In the genomic region with DNA sequence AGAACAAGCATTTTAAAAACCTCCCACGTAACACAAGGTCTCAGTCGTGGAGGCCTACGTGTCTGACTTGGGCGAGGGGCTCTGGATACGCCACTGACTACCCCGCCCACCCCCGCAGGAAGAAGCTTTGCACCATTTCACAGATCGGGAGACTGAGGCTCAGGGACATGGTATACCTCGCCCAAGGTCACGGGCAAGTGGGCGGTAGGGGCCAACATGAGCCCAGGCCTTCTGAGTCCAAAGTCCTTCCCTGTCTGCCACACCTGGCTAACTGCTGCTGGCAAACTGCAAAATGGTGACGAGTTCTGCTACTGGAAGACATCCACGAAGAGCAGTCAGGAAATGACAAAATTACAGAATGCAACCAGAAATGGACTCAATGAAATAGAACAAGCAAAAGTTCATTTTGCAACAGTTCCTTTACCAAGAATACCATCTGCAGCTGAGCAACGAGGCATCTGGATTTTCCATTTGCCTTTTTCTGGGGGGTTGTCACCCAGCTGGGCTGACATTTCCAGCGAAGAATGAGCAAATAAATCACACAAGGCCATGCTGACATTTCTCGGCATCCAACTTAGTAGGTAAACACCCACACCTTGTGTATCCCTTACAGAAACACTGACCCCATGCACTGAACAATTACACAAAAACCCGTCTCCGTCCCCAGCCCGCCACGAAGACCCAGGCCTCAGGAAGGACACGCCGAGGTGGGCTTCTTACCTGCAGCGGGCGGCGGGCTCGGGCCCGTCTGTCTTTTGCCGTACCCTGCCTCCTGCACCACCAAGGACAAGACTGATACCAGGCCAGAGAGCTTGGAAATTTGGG, we compare ENCODE assay signal across 15 cellular contexts.
DNase-seq lines count a peak whose midpoint lies in the region; ATAC-seq and TF ChIP-seq lines count a peak whose summit lies in the region.
"Had no signal": no experiment of that assay in that cellular context is flagged by ENCODE, and none has a peak within 500 bp of the region (broad histone marks: within the 10 kb centered on the region; RNA-seq: fewer than 3 reads in every experiment).

No MANE protein-coding gene starts in this region.

- peak overlapping the region; percentile 55 for H3K27ac ChIP-seq in hepatocyte
- H3K27ac ChIP-seq: gastrocnemius medialis, testis had no signal

- H4K20me1 ChIP-seq in hepatocyte (ENCODE audit: insufficient read depth, poor library complexity, severe bottlenecking) = no peaks in the 10 kb centered on the region

- no peak for ATAC-seq in GM21526 (IDR thresholded peaks at IDR 0.05; ENCODE audit: low FRiP score, unreplicated experiment)
- ATAC-seq: gastrocnemius medialis; naive thymus-derived CD8-positive, alpha-beta T cell had no signal

- no peaks in the 10 kb centered on the region for H3K9me3 Mint-ChIP-seq in progenitor cell of endocrine pancreas (ENCODE audit: low read depth)
- no peaks in the 10 kb centered on the region for H3K9me3 Mint-ChIP-seq in activated T-helper 1 cell treated with anti-CD3 and anti-CD28 coated beads, Interleukin-12 subunit alpha, Interleukin-12 subunit beta, Interleukin-2, Interleukin-4 antibody, amounts not matched to agents 30 ng/mL and 10 ng/mL and 1 ng/mL, durations not matched to agents 14 hours and 24 hours and 36 hours
- H3K9me3 Mint-ChIP-seq: activated CD4-positive, alpha-beta memory T cell treated with anti-CD3 and anti-CD28 coated beads for 36 hours; activated T-cell treated with anti-CD3 and anti-CD28 coated beads, Interleukin-2, amount 50 U/mL, for 24 hours; naive thymus-derived CD8-positive, alpha-beta T cell had no signal

- H3K36me3 Mint-ChIP-seq in progenitor cell of endocrine pancreas (ENCODE audit: insufficient read depth) = no peaks in the 10 kb centered on the region
- no peaks in the 10 kb centered on the region for H3K36me3 Mint-ChIP-seq in activated T-helper 1 cell treated with anti-CD3 and anti-CD28 coated beads, Interleukin-12 subunit alpha, Interleukin-12 subunit beta, Interleukin-2, Interleukin-4 antibody, amounts not matched to agents 30 ng/mL and 10 ng/mL and 1 ng/mL, durations not matched to agents 14 hours and 24 hours and 36 hours (ENCODE audit: low read depth)
- H3K36me3 Mint-ChIP-seq: activated CD4-positive, alpha-beta memory T cell treated with anti-CD3 and anti-CD28 coated beads for 36 hours; naive thymus-derived CD8-positive, alpha-beta T cell had no signal

- TF ChIP-seq CTCF in hepatocyte (IDR thresholded peaks at IDR 0.05; ENCODE audit: poor library complexity) (no peak), progenitor cell of endocrine pancreas (IDR thresholded peaks at IDR 0.05; ENCODE audit: unreplicated experiment) (no peak)

- H3K36me3 ChIP-seq in hepatocyte (replicated peaks; ENCODE audit: insufficient read depth, low read depth) = no peaks in the 10 kb centered on the region

- H3K27me3 ChIP-seq in hepatocyte = no peaks in the 10 kb centered on the region
- H3K27me3 ChIP-seq: gastrocnemius medialis, testis had no signal

- peaks cover 17% of the 10 kb centered on the region for H3K4me1 ChIP-seq in hepatocyte (ENCODE audit: insufficient read depth)
- H3K4me1 ChIP-seq: gastrocnemius medialis, testis had no signal

- peak overlapping the region; percentile 86 for H3K27ac Mint-ChIP-seq in progenitor cell of endocrine pancreas
- no peak overlapping the region for H3K27ac Mint-ChIP-seq in activated T-helper 1 cell treated with anti-CD3 and anti-CD28 coated beads, Interleukin-12 subunit alpha, Interleukin-12 subunit beta, Interleukin-2, Interleukin-4 antibody, amounts not matched to agents 30 ng/mL and 10 ng/mL and 1 ng/mL, durations not matched to agents 14 hours and 24 hours and 36 hours
- H3K27ac Mint-ChIP-seq: activated CD4-positive, alpha-beta memory T cell treated with anti-CD3 and anti-CD28 coated beads for 36 hours; activated T-cell treated with anti-CD3 and anti-CD28 coated beads, Interleukin-2, amount 50 U/mL, for 24 hours had no signal

- peaks cover 8% of the 10 kb centered on the region for H3K4me1 Mint-ChIP-seq in progenitor cell of endocrine pancreas (ENCODE audit: low read depth)
- H3K4me1 Mint-ChIP-seq in activated T-helper 1 cell treated with anti-CD3 and anti-CD28 coated beads, Interleukin-12 subunit alpha, Interleukin-12 subunit beta, Interleukin-2, Interleukin-4 antibody, amounts not matched to agents 30 ng/mL and 10 ng/mL and 1 ng/mL, durations not matched to agents 14 hours and 24 hours and 36 hours (ENCODE audit: low read depth) = no peaks in the 10 kb centered on the region
- H3K4me1 Mint-ChIP-seq: naive thymus-derived CD8-positive, alpha-beta T cell had no signal

- peaks cover 8% of the 10 kb centered on the region for H3K27me3 Mint-ChIP-seq in progenitor cell of endocrine pancreas
- peaks cover 11% of the 10 kb centered on the region for H3K27me3 Mint-ChIP-seq in activated T-helper 1 cell treated with anti-CD3 and anti-CD28 coated beads, Interleukin-12 subunit alpha, Interleukin-12 subunit beta, Interleukin-2, Interleukin-4 antibody, amounts not matched to agents 30 ng/mL and 10 ng/mL and 1 ng/mL, durations not matched to agents 14 hours and 24 hours and 36 hours (ENCODE audit: insufficient read depth)
- H3K27me3 Mint-ChIP-seq: activated CD4-positive, alpha-beta memory T cell treated with anti-CD3 and anti-CD28 coated beads for 36 hours; activated T-cell treated with anti-CD3 and anti-CD28 coated beads, Interleukin-2, amount 50 U/mL, for 24 hours had no signal

- H3K9me2 ChIP-seq in hepatocyte (replicated peaks; ENCODE audit: insufficient read depth) = no peaks in the 10 kb centered on the region

- no peak overlapping the region for H2AFZ ChIP-seq in hepatocyte

- DNase-seq in COR-L47 (lab: John Stamatoyannopoulos, UW) = peak; percentile 75
- DNase-seq in NCI-H2227 (lab: John Stamatoyannopoulos, UW; ENCODE audit: unreplicated experiment) = peak; percentile 40
- no peak for DNase-seq in hepatocyte (ENCODE audit: low spot score)
- DNase-seq in progenitor cell of endocrine pancreas (ENCODE audit: low spot score, unreplicated experiment) = no peak
- no peak for DNase-seq in activated effector memory CD4-positive, alpha-beta T cell treated with Interleukin-2 at 50 U/mL for 16 hours
- DNase-seq in activated T-helper 1 cell treated with anti-CD3 and anti-CD28 coated beads, Interleukin-12 subunit alpha, Interleukin-12 subunit beta, Interleukin-2, Interleukin-4 antibody, amounts not matched to agents 30 ng/mL and 10 ng/mL and 1 ng/mL, durations not matched to agents 14 hours and 24 hours and 36 hours (ENCODE audit: low spot score) = no peak
- no peak for DNase-seq in SW 1271 (lab: John Stamatoyannopoulos, UW)
- DNase-seq: activated CD4-positive, alpha-beta memory T cell treated with anti-CD3 and anti-CD28 coated beads for 36 hours; activated T-cell treated with anti-CD3 and anti-CD28 coated beads, Interleukin-2, amount 50 U/mL, for 24 hours; AML-193; gastrocnemius medialis; naive thymus-derived CD8-positive, alpha-beta T cell had no signal

- peak overlapping the region; percentile 62 for H3K4me3 Mint-ChIP-seq in progenitor cell of endocrine pancreas (ENCODE audit: low read depth)
- no peak overlapping the region for H3K4me3 Mint-ChIP-seq in activated T-helper 1 cell treated with anti-CD3 and anti-CD28 coated beads, Interleukin-12 subunit alpha, Interleukin-12 subunit beta, Interleukin-2, Interleukin-4 antibody, amounts not matched to agents 30 ng/mL and 10 ng/mL and 1 ng/mL, durations not matched to agents 14 hours and 24 hours and 36 hours
- H3K4me3 Mint-ChIP-seq: activated CD4-positive, alpha-beta memory T cell treated with anti-CD3 and anti-CD28 coated beads for 36 hours; activated T-cell treated with anti-CD3 and anti-CD28 coated beads, Interleukin-2, amount 50 U/mL, for 24 hours; naive thymus-derived CD8-positive, alpha-beta T cell had no signal

- H3K79me2 ChIP-seq in hepatocyte = no peaks in the 10 kb centered on the region

- H3K4me3 ChIP-seq in hepatocyte = no peak overlapping the region
- H3K4me3 ChIP-seq: gastrocnemius medialis, lung, testis had no signal

- peak overlapping the region; percentile 42 for H3K4me2 ChIP-seq in hepatocyte

- H3K9me3 ChIP-seq in hepatocyte (ENCODE audit: low read depth) = no peaks in the 10 kb centered on the region
- H3K9me3 ChIP-seq: gastrocnemius medialis, testis had no signal

- intact Hi-C loops in activated T-helper 1 cell treated with anti-CD3 and anti-CD28 coated beads, Interleukin-12 subunit alpha, Interleukin-12 subunit beta, Interleukin-2, Interleukin-4 antibody, amounts not matched to agents 30 ng/mL and 10 ng/mL and 1 ng/mL, durations not matched to agents 14 hours and 24 hours and 36 hours (cut with micrococcal nuclease) = no loop called here

- 87% methylated on average over 28 of the region's 28 CpGs for WGBS in hepatocyte (ENCODE audit: low lambda C conversion rate, missing lambda C conversion rate)

Comparison
In these comparisons a context has a peak if more than half of its experiments do, and no peak if none do; other contexts are left out.
1. DNase-seq: peak in COR-L47 (single experiment) and NCI-H2227 (single experiment); none in hepatocyte (single experiment), progenitor cell of endocrine pancreas (single experiment), activated effector memory CD4-positive, alpha-beta T cell treated with Interleukin-2 at 50 U/mL for 16 hours (single experiment), activated T-helper 1 cell treated with anti-CD3 and anti-CD28 coated beads, Interleukin-12 subunit alpha, Interleukin-12 subunit beta, Interleukin-2, Interleukin-4 antibody, amounts not matched to agents 30 ng/mL and 10 ng/mL and 1 ng/mL, durations not matched to agents 14 hours and 24 hours and 36 hours (single experiment) and SW 1271 (0 of 2).